ENCODE assay signal across 16 cellular contexts in genomic region chr11:66133216-66133775, GRCh38.
A peak's percentile ranks its signal among the peaks of the same experiment; 100 is the strongest.
DNase-seq lines count a peak whose midpoint lies in the region; ATAC-seq and TF ChIP-seq lines count a peak whose summit lies in the region.
"Had no signal": no experiment of that assay in that cellular context is flagged by ENCODE, and none has a peak within 500 bp of the region (broad histone marks: within the 10 kb centered on the region; RNA-seq: fewer than 3 reads in every experiment).

No MANE protein-coding gene starts in this region.

- no peaks in the 10 kb centered on the region for H3K9me2 ChIP-seq in GM23338 (ENCODE audit: insufficient read depth)

- no peak for ATAC-seq in GM23338
- ATAC-seq in naive thymus-derived CD4-positive, alpha-beta T cell = no peak

- BruUV-seq in Caco-2 (replicated peaks; lab: Mats Ljungman, UMichigan) = no TSS peak

- peak overlapping the region; percentile 13 for H3K27ac Mint-ChIP-seq in Caco-2 (ENCODE audit: unreplicated experiment)
- H3K27ac Mint-ChIP-seq in GM23338 = no peak overlapping the region
- peak overlapping the region in 8 of 9 donors; percentile 25 to 79 (median 62) for H3K27ac Mint-ChIP-seq in naive thymus-derived CD4-positive, alpha-beta T cell
- no peak overlapping the region for H3K27ac Mint-ChIP-seq in nephron progenitor cell
- H3K27ac Mint-ChIP-seq: activated CD4-positive, alpha-beta memory T cell treated with anti-CD3 and anti-CD28 coated beads, Interleukin-2, amount 10 ng/mL, durations not matched to agents 7 days and 5 days had no signal

- POLR2A ChIA-PET in Caco-2 (lab: Charles Lee) = no interaction called here
- POLR2A ChIA-PET in naive thymus-derived CD4-positive, alpha-beta T cell (lab: Charles Lee) = interaction anchor here (0.7 to 1.7 kb wide), 9 partner anchors 9 to 86 kb away, joined by 3 to 9 read pairs (median 4); partner anchors contain the start of genes PACS1 and SF3B2

- intact Hi-C loops in Caco-2 (cut with micrococcal nuclease; ENCODE audit: unreplicated experiment) = loop anchor here (1.0 kb wide), 1 partner anchor 14 kb away; no protein-coding TSS in a partner anchor
- intact Hi-C loops in naive thymus-derived CD4-positive, alpha-beta T cell (cut with micrococcal nuclease) = no loop called here

- H3K4me3 ChIP-seq in Caco-2 (ENCODE audit: low read depth, low read length) = no peak overlapping the region
- no peak overlapping the region for H3K4me3 ChIP-seq in GM23338
- no peak overlapping the region for H3K4me3 ChIP-seq in naive thymus-derived CD4-positive, alpha-beta T cell (ENCODE audit: low read length)
- H3K4me3 ChIP-seq: adrenal gland, esophagus squamous epithelium, MG63, Peyer's patch, smooth muscle cell had no signal

- CTCF ChIA-PET in Caco-2 (lab: Charles Lee) = interaction anchor here (0.6 kb wide), 1 partner anchor 245 kb away, joined by 6 read pairs; the partner anchor contains the start of gene FIBP
- CTCF ChIA-PET in naive thymus-derived CD4-positive, alpha-beta T cell (lab: Charles Lee) = interaction anchor here (0.6 to 5.2 kb wide), 17 partner anchors 8 to 422 kb away, joined by 3 to 49 read pairs (median 4); partner anchors contain the start of genes KAT5 and SF3B2

- 0 out of 2 replicates have a peak overlapping the region, but pooled peaks have one; percentile 32 for H3K27ac ChIP-seq in GM23338 (ENCODE audit: low read depth)
- H3K27ac ChIP-seq in naive thymus-derived CD4-positive, alpha-beta T cell (ENCODE audit: low read depth, low read length) = peak overlapping the region; percentile 27
- H3K27ac ChIP-seq: adrenal gland, esophagus squamous epithelium, Peyer's patch had no signal

- DNase-seq in Caco-2 (no peak), GM23338 (ENCODE audit: low spot score) (no peak), RPMI8226 (peak; percentile 32), ecto neural progenitor cell (ENCODE audit: low spot score) (no peak), nephron progenitor cell (no peak), SIG-M5 (lab: John Stamatoyannopoulos, UW) (no peak)
- DNase-seq in naive thymus-derived CD4-positive, alpha-beta T cell = no peak
- DNase-seq: activated CD4-positive, alpha-beta memory T cell treated with anti-CD3 and anti-CD28 coated beads, Interleukin-2, amount 10 ng/mL, durations not matched to agents 7 days and 5 days; activated T-cell treated with anti-CD3 and anti-CD28 coated beads, Interleukin-2, amount 50 U/mL, for 48 hours; adrenal gland; esophagus squamous epithelium; MG63; NCI-H146; Peyer's patch; posterior cingulate gyrus had no signal

- no peak overlapping the region for H2AFZ ChIP-seq in GM23338

- peaks cover 27% of the 10 kb centered on the region for H3K4me1 ChIP-seq in Caco-2
- H3K4me1 ChIP-seq in GM23338 (ENCODE audit: insufficient read depth) = peaks cover 11% of the 10 kb centered on the region
- H3K4me1 ChIP-seq in naive thymus-derived CD4-positive, alpha-beta T cell (ENCODE audit: control insufficient read depth in 2 of 2, insufficient read depth in 2 of 2, low read length in 2 of 2) = peaks cover 0 to 18% of the 10 kb centered on the region in 2 donors
- H3K4me1 ChIP-seq: adrenal gland had no signal

- peaks cover 21% of the 10 kb centered on the region for H3K36me3 Mint-ChIP-seq in Caco-2 (ENCODE audit: insufficient read depth, unreplicated experiment)
- no peaks in the 10 kb centered on the region for H3K36me3 Mint-ChIP-seq in GM23338 (ENCODE audit: low read depth)
- no peaks in the 10 kb centered on the region for H3K36me3 Mint-ChIP-seq in naive thymus-derived CD4-positive, alpha-beta T cell
- no peaks in the 10 kb centered on the region for H3K36me3 Mint-ChIP-seq in nephron progenitor cell (ENCODE audit: low read depth)

- H3K9me3 Mint-ChIP-seq in Caco-2 (ENCODE audit: unreplicated experiment) (no peaks in the 10 kb centered on the region), GM23338 (no peaks in the 10 kb centered on the region), nephron progenitor cell (no peaks in the 10 kb centered on the region)
- no peaks in the 10 kb centered on the region for H3K9me3 Mint-ChIP-seq in naive thymus-derived CD4-positive, alpha-beta T cell
- H3K9me3 Mint-ChIP-seq: activated CD4-positive, alpha-beta memory T cell treated with anti-CD3 and anti-CD28 coated beads, Interleukin-2, amount 10 ng/mL, durations not matched to agents 7 days and 5 days had no signal

- H3K27me3 ChIP-seq in Caco-2 (replicated peaks; ENCODE audit: control insufficient read depth, insufficient read depth, low read length) (no peaks in the 10 kb centered on the region), GM23338 (ENCODE audit: insufficient read depth) (no peaks in the 10 kb centered on the region)
- H3K27me3 ChIP-seq in naive thymus-derived CD4-positive, alpha-beta T cell (ENCODE audit: control insufficient read depth in 2 of 2, insufficient read depth in 2 of 2, low read length in 2 of 2) = no peaks in the 10 kb centered on the region
- H3K27me3 ChIP-seq: adrenal gland, esophagus squamous epithelium, MG63, Peyer's patch had no signal

- no peak overlapping the region for H3K4me2 ChIP-seq in GM23338
- H3K4me2 ChIP-seq: smooth muscle cell had no signal

- H3K36me3 ChIP-seq in Caco-2 (ENCODE audit: control insufficient read depth, insufficient read depth, low read length) (no peaks in the 10 kb centered on the region), GM23338 (ENCODE audit: insufficient read depth) (no peaks in the 10 kb centered on the region)
- H3K36me3 ChIP-seq in naive thymus-derived CD4-positive, alpha-beta T cell (ENCODE audit: control insufficient read depth in 2 of 3, insufficient read depth in 3 of 3, low read length in 3 of 3) = no peaks in the 10 kb centered on the region
- H3K36me3 ChIP-seq: adrenal gland, esophagus squamous epithelium, MG63, Peyer's patch had no signal

- TF ChIP-seq CTCF in Caco-2 (IDR thresholded peaks at IDR 0.05; ENCODE audit: insufficient read depth in 1 of 2, low read depth in 1 of 2, low read length in 1 of 2, severe bottlenecking in 1 of 2, unreplicated experiment in 1 of 2) (no peak), GM23338 (conservative IDR thresholded peaks at IDR 0.05; ENCODE audit: low read depth in 2 of 2) (no peak), nephron progenitor cell (IDR thresholded peaks at IDR 0.05) (no peak)

- H3K4me1 Mint-ChIP-seq in Caco-2 (ENCODE audit: low read depth, unreplicated experiment) (peaks cover 26% of the 10 kb centered on the region), GM23338 (peaks cover 28% of the 10 kb centered on the region), nephron progenitor cell (no peaks in the 10 kb centered on the region)
- H3K4me1 Mint-ChIP-seq in naive thymus-derived CD4-positive, alpha-beta T cell = peaks cover 41 to 82% (median 73%) of the 10 kb centered on the region in 7 donors

- no peak overlapping the region for H3K4me3 Mint-ChIP-seq in Caco-2 (ENCODE audit: unreplicated experiment)
- H3K4me3 Mint-ChIP-seq in GM23338 = no peak overlapping the region
- peak overlapping the region in 1 of 10 donors; percentile 5 for H3K4me3 Mint-ChIP-seq in naive thymus-derived CD4-positive, alpha-beta T cell
- H3K4me3 Mint-ChIP-seq in nephron progenitor cell = no peak overlapping the region
- H3K4me3 Mint-ChIP-seq: activated CD4-positive, alpha-beta memory T cell treated with anti-CD3 and anti-CD28 coated beads, Interleukin-2, amount 10 ng/mL, durations not matched to agents 7 days and 5 days had no signal

- H3K27me3 Mint-ChIP-seq in Caco-2 (ENCODE audit: insufficient read depth, unreplicated experiment) (no peaks in the 10 kb centered on the region), GM23338 (ENCODE audit: insufficient read depth, low read depth, poor library complexity) (peaks cover 4% of the 10 kb centered on the region), nephron progenitor cell (ENCODE audit: low read depth, poor library complexity) (peaks cover 7% of the 10 kb centered on the region)
- H3K27me3 Mint-ChIP-seq in naive thymus-derived CD4-positive, alpha-beta T cell = no peaks in the 10 kb centered on the region
- H3K27me3 Mint-ChIP-seq: activated CD4-positive, alpha-beta memory T cell treated with anti-CD3 and anti-CD28 coated beads, Interleukin-2, amount 10 ng/mL, durations not matched to agents 7 days and 5 days had no signal

- peaks cover 13% of the 10 kb centered on the region; the same call in 1 of the 2 replicates for H3K79me2 ChIP-seq in GM23338 (replicated peaks; ENCODE audit: insufficient read depth)

- no peaks in the 10 kb centered on the region for H3K9me3 ChIP-seq in Caco-2
- no peaks in the 10 kb centered on the region for H3K9me3 ChIP-seq in naive thymus-derived CD4-positive, alpha-beta T cell (ENCODE audit: control insufficient read depth in 2 of 3, low read length in 3 of 3)
- H3K9me3 ChIP-seq: adrenal gland, esophagus squamous epithelium, MG63, Peyer's patch had no signal

- no peaks in the 10 kb centered on the region for H3F3A ChIP-seq in GM23338 (replicated peaks; ENCODE audit: low read depth)

- no peaks in the 10 kb centered on the region for H4K20me1 ChIP-seq in GM23338 (replicated peaks; ENCODE audit: insufficient read depth)

TF ChIP-seq in GM23338, 12 proteins besides CTCF, POLR2A, EP300 and RAD21 (continues in another document):
- TF ChIP-seq NANOG (IDR thresholded peaks at IDR 0.05; ENCODE audit: borderline replicate concordance) (no peak), CREB1 (CRISPR knock-in tag; IDR thresholded peaks at IDR 0.05; ENCODE audit: low read depth) (no peak), EZH2phosphoT487 (IDR thresholded peaks at IDR 0.05; ENCODE audit: unreplicated experiment) (no peak), EZH2 (IDR thresholded peaks at IDR 0.05; ENCODE audit: low read depth, unreplicated experiment) (no peak), POLR2AphosphoS5 (IDR thresholded peaks at IDR 0.05; ENCODE audit: low read depth) (no peak)

Comparison
In these comparisons a context has a peak if more than half of its experiments do, and no peak if none do; other contexts are left out.
1. H3K27ac Mint-ChIP-seq: peak in Caco-2 (single experiment) and naive thymus-derived CD4-positive, alpha-beta T cell (8 of 9); none in GM23338 (single experiment) and nephron progenitor cell (single experiment).